ENCODE assay signal across 8 cellular contexts in the genomic region with DNA sequence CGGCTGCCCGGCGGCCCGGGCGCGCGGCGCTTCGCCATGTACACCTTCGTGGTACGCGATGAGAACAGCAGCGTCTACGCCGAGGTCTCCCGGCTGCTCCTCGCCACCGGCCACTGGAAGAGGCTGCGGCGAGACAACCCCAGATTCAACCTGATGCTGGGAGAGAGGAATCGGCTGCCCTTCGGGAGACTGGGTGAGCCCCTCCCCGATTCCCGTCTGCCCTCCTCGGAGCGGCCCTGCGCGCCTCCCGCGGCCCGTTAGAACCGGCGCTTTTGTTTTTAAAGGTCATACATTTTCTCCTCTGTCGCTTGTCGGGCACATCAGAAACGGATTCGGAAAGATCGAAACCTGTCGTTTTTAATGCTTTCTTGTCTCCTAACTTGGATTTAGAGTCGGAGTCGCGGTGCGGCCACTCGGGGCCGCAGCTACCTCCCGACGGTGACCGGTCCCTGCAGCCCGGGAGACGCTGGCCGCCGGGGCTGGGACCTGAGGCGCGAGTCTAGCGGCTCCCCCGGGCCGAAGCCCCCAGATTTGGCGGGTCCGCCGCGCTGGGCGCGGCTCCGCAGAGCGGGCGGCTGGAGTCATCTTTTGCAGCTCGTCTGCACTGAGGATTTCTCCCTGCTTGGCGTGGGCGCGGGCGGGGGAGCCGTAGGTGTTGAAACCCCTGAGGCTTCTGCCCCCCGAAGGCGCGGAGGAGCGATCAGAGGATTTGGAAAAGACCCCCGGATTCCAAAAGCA. TPM values are rescaled to one million over a fixed set of nuclear protein-coding genes. Genes with fewer than 3 reads are reported as not detected.
A peak's percentile ranks its signal among the peaks of the same experiment; 100 is the strongest.
DNase-seq lines count a peak whose midpoint lies in the region; FAIRE-seq and TF ChIP-seq lines count a peak whose summit lies in the region.

No MANE protein-coding gene starts in this region.

- H3K4me1 ChIP-seq in iPS-20b (ENCODE audit: insufficient read depth, low read length) (peaks cover 7% of the 10 kb centered on the region; the same call in 1 of the 2 replicates), skeletal muscle tissue (ENCODE audit: control insufficient read depth in 3 of 3, insufficient read depth in 3 of 3, low read length in 3 of 3) (peaks cover 13 to 18% (median 18%) of the 10 kb centered on the region in 3 donors)

- H3K9me3 Mint-ChIP-seq in T-helper 2 cell treated with Interferon-gamma antibody and Interleukin-4, amounts not matched to agents 5 μg/mL and 100 μg/mL, for 36 hours = no peaks in the 10 kb centered on the region

- in situ Hi-C loops in brain microvascular endothelial cell (cut with HindIII; ENCODE audit: low pct_ligation_motif_present, low sequenced_read_pairs) = no loop called here

- H3K27me3 ChIP-seq in BJ (ENCODE audit: control insufficient read depth, insufficient read depth, low read length) = no peaks in the 10 kb centered on the region
- H3K27me3 ChIP-seq in brain microvascular endothelial cell (replicated peaks) = no peaks in the 10 kb centered on the region
- peaks cover 26% of the 10 kb centered on the region for H3K27me3 ChIP-seq in iPS-20b (ENCODE audit: insufficient read depth, low read length)
- no peaks in the 10 kb centered on the region for H3K27me3 ChIP-seq in skeletal muscle tissue (ENCODE audit: control insufficient read depth in 3 of 3, insufficient read depth in 3 of 3, low read length in 3 of 3)

- peak overlapping the region; percentile 80 for H3K27ac ChIP-seq in brain microvascular endothelial cell
- no peak overlapping the region for H3K27ac ChIP-seq in iPS-20b (ENCODE audit: low read length)
- peak overlapping the region; percentile 61 for H3K27ac ChIP-seq in skeletal muscle tissue (ENCODE audit: low read depth, low read length)

- peak overlapping the region; percentile 85 for H3K4me3 Mint-ChIP-seq in T-helper 2 cell treated with Interferon-gamma antibody and Interleukin-4, amounts not matched to agents 5 μg/mL and 100 μg/mL, for 36 hours

- TF ChIP-seq CTCF in BJ (IDR thresholded peaks at IDR 0.05; ENCODE audit: insufficient read depth, low read depth, low read length) (no peak), brain microvascular endothelial cell (IDR thresholded peaks at IDR 0.05; ENCODE audit: low read depth, low read length, missing control alignments) (no peak)

- H3K4me1 Mint-ChIP-seq in T-helper 2 cell treated with Interferon-gamma antibody and Interleukin-4, amounts not matched to agents 5 μg/mL and 100 μg/mL, for 36 hours (ENCODE audit: low read depth) = peaks cover 28% of the 10 kb centered on the region

- CTCF ChIA-PET in BJ (lab: Yijun Ruan, JAX) = interaction anchor here (1.2 to 1.8 kb wide), 2 partner anchors 11 to 244 kb away, joined by 3 to 8 read pairs; no protein-coding TSS in a partner anchor

- H3K36me3 ChIP-seq in BJ (ENCODE audit: control insufficient read depth, insufficient read depth, low read length) = no peaks in the 10 kb centered on the region
- H3K36me3 ChIP-seq in brain microvascular endothelial cell (replicated peaks) = peaks cover 3% of the 10 kb centered on the region
- peaks cover 23% of the 10 kb centered on the region for H3K36me3 ChIP-seq in iPS-20b (ENCODE audit: insufficient read depth, low read depth, low read length)
- peaks cover 0 to 3% (median 1%) of the 10 kb centered on the region in 3 donors for H3K36me3 ChIP-seq in skeletal muscle tissue (ENCODE audit: control insufficient read depth in 3 of 3, insufficient read depth in 3 of 3, low read length in 3 of 3)

- peak overlapping the region; percentile 89 for H3K27ac Mint-ChIP-seq in T-helper 2 cell treated with Interferon-gamma antibody and Interleukin-4, amounts not matched to agents 5 μg/mL and 100 μg/mL, for 36 hours

- no peak for DNase-seq in BJ (ENCODE audit: low read depth)
- peak; percentile 60 for DNase-seq in GM19239 (ENCODE audit: insufficient read length, low spot score)
- DNase-seq in HT1080 (ENCODE audit: low read depth) = peak; percentile 29
- DNase-seq in T-helper 2 cell treated with Interferon-gamma antibody and Interleukin-4, amounts not matched to agents 5 μg/mL and 100 μg/mL, for 36 hours (ENCODE audit: low spot score) = peak; percentile 28
- DNase-seq in brain microvascular endothelial cell = peak; percentile 24
- no peak for DNase-seq in SIG-M5 (lab: John Stamatoyannopoulos, UW)

- POLR2A ChIA-PET in BJ (lab: Charles Lee) = no interaction called here

- H3K36me3 Mint-ChIP-seq in T-helper 2 cell treated with Interferon-gamma antibody and Interleukin-4, amounts not matched to agents 5 μg/mL and 100 μg/mL, for 36 hours (ENCODE audit: low read depth) = peaks cover 9% of the 10 kb centered on the region

- no peaks in the 10 kb centered on the region for H3K9me3 ChIP-seq in iPS-20b (ENCODE audit: insufficient read depth, low read depth, low read length)
- no peaks in the 10 kb centered on the region for H3K9me3 ChIP-seq in skeletal muscle tissue (ENCODE audit: control insufficient read depth in 3 of 3, low read length in 3 of 3)

- H3K9ac ChIP-seq in iPS-20b (ENCODE audit: low read depth, low read length) (peak overlapping the region; percentile 84), skeletal muscle tissue (ENCODE audit: low read depth in 1 of 3, low read length in 3 of 3) (peak overlapping the region; percentile 75 to 86 (median 82))

- peaks cover 2% of the 10 kb centered on the region for H3K27me3 Mint-ChIP-seq in T-helper 2 cell treated with Interferon-gamma antibody and Interleukin-4, amounts not matched to agents 5 μg/mL and 100 μg/mL, for 36 hours (ENCODE audit: low read depth)

- H3K4me3 ChIP-seq in BJ (ENCODE audit: low read depth, low read length) (peak overlapping the region; percentile 88), brain microvascular endothelial cell (ENCODE audit: low read depth, low read length) (peak overlapping the region; percentile 89), iPS-20b (ENCODE audit: low read length) (peak overlapping the region; percentile 97), skeletal muscle tissue (ENCODE audit: low read length in 3 of 3) (peak overlapping the region; percentile 85 to 91 (median 90))

- FAIRE-seq in GM19239 (lab: Jason Lieb, UNC) = no peak

RNA-seq across cellular contexts. Expression of gene TTL, which starts 0.5 kb away (rescaled TPM):
- polyA plus RNA-seq in BJ (2011; rRNA removed) = 11.1 and 19.0 TPM in 2 replicates
- polyA minus RNA-seq in BJ (2011; rRNA and poly(A)+ RNA removed) = 27.1 and 27.4 TPM in 2 replicates
- 48.5 and 50.1 TPM in 2 replicates for total RNA-seq in HT1080 (2014; rRNA removed; shearing (Covaris generic))
- polyA plus RNA-seq in HT1080 (2015; cell fraction: cytosol; rRNA removed) = 35.1 and 39.4 TPM in 2 replicates
- 37.9 and 40.0 TPM in 2 replicates for polyA plus RNA-seq in HT1080 (2015; cell fraction: nucleus; rRNA removed)
- total RNA-seq in skeletal muscle tissue = 15.1 TPM

RNA-seq across cellular contexts. Expression of gene RGPD8, which starts 49.0 kb away (rescaled TPM):
- 0.97 and 1.8 TPM in 2 replicates for polyA plus RNA-seq in BJ (2011; rRNA removed)
- polyA minus RNA-seq in BJ (2011; rRNA and poly(A)+ RNA removed) = 1.5 and 1.6 TPM in 2 replicates
- total RNA-seq in HT1080 (2014; rRNA removed; shearing (Covaris generic)) = 2.7 and 3.3 TPM in 2 replicates
- 1.5 and 2.3 TPM in 2 replicates for polyA plus RNA-seq in HT1080 (2015; cell fraction: cytosol; rRNA removed)
- polyA plus RNA-seq in HT1080 (2015; cell fraction: nucleus; rRNA removed) = 9.9 and 11.1 TPM in 2 replicates
- total RNA-seq in skeletal muscle tissue = 18.3 TPM

RNA-seq across cellular contexts. Expression of gene POLR1B, which starts 59.8 kb away (rescaled TPM):
- polyA plus RNA-seq in BJ (2011; rRNA removed) = 11.8 and 13.9 TPM in 2 replicates
- polyA minus RNA-seq in BJ (2011; rRNA and poly(A)+ RNA removed) = 28.7 and 36.9 TPM in 2 replicates
- 58.2 and 84.0 TPM in 2 replicates for total RNA-seq in HT1080 (2014; rRNA removed; shearing (Covaris generic))
- 33.6 and 40.5 TPM in 2 replicates for polyA plus RNA-seq in HT1080 (2015; cell fraction: cytosol; rRNA removed)
- polyA plus RNA-seq in HT1080 (2015; cell fraction: nucleus; rRNA removed) = 69.2 and 83.0 TPM in 2 replicates
- total RNA-seq in skeletal muscle tissue = 20.9 TPM

Comparison
In these comparisons a context has a peak if more than half of its experiments do, and no peak if none do; other contexts are left out.
1. DNase-seq: peak in GM19239 (single experiment), HT1080 (single experiment), T-helper 2 cell treated with Interferon-gamma antibody and Interleukin-4, amounts not matched to agents 5 μg/mL and 100 μg/mL, for 36 hours (single experiment) and brain microvascular endothelial cell (single experiment); none in BJ (single experiment) and SIG-M5 (single experiment).
2. Peak in every context shown above with its lines, with median percentiles within 50 percentile points of each other: H3K4me3 ChIP-seq.